10 cellular contexts compared by ENCODE assay signal in genomic region chr4:89469512-89469911, GRCh38.
DNase-seq lines count a peak whose midpoint lies in the region; ATAC-seq, FAIRE-seq and TF ChIP-seq lines count a peak whose summit lies in the region.
"Had no signal": no experiment of that assay in that cellular context is flagged by ENCODE, and none has a peak within 500 bp of the region (broad histone marks: within the 10 kb centered on the region; RNA-seq: fewer than 3 reads in every experiment).

No MANE protein-coding gene starts in this region.

- H3K4me3 ChIP-seq in naive thymus-derived CD4-positive, alpha-beta T cell (ENCODE audit: low read length) = no peak overlapping the region
- no peak overlapping the region for H3K4me3 ChIP-seq in HepG2 (replicated peaks in 1 of 3; ENCODE audit: insufficient read depth in 1 of 3, low read depth in 2 of 3, low read length in 3 of 3)

- in situ Hi-C loops in HepG2 (cut with HindIII; ENCODE audit: extremely low pct_ligation_motif_present, low pct_unique_long_range_greater_than_20kb) = no loop called here

- H3K36me3 ChIP-seq in naive thymus-derived CD4-positive, alpha-beta T cell (ENCODE audit: control insufficient read depth in 2 of 3, insufficient read depth in 3 of 3, low read length in 3 of 3) = no peaks in the 10 kb centered on the region
- H3K36me3 ChIP-seq in HepG2 (replicated peaks in 1 of 2; ENCODE audit: control insufficient read depth in 1 of 2, insufficient read depth in 2 of 2, low read length in 2 of 2) = no peaks in the 10 kb centered on the region
- H3K36me3 ChIP-seq: upper lobe of left lung had no signal

- CTCF ChIA-PET in activated CD8-positive, alpha-beta T cell treated with anti-CD3 and anti-CD28 coated beads for 36 hours (lab: Charles Lee) = interaction anchor here (1.0 kb wide), 1 partner anchor 13 kb away, joined by 3 read pairs; no protein-coding TSS in a partner anchor
- CTCF ChIA-PET in naive thymus-derived CD4-positive, alpha-beta T cell (lab: Charles Lee) = interaction anchor here (1.1 kb wide), 1 partner anchor 9 kb away, joined by 4 read pairs; no protein-coding TSS in a partner anchor
- CTCF ChIA-PET in HepG2 (lab: Yijun Ruan, JAX; ENCODE audit: low intra/inter-chr PET ratio, low total read pairs) = no interaction called here

- no peaks in the 10 kb centered on the region for H3K36me3 Mint-ChIP-seq in activated CD8-positive, alpha-beta T cell treated with anti-CD3 and anti-CD28 coated beads for 36 hours (ENCODE audit: low read depth)
- H3K36me3 Mint-ChIP-seq in naive thymus-derived CD4-positive, alpha-beta T cell = peaks cover 0 to 7% (median 0%) of the 10 kb centered on the region in 5 donors

- TF ChIP-seq EP300 in HepG2 (IDR thresholded peaks at IDR 0.05; ENCODE audit: low read depth in 2 of 2, low read length in 2 of 2) = no peak
- TF ChIP-seq EP300 in HepG2 (CRISPR knock-in tag; IDR thresholded peaks at IDR 0.05; ENCODE audit: borderline replicate concordance) = no peak

- peaks cover 27% of the 10 kb centered on the region for H3K4me1 Mint-ChIP-seq in activated CD8-positive, alpha-beta T cell treated with anti-CD3 and anti-CD28 coated beads for 36 hours (ENCODE audit: low read depth)
- peaks cover 11 to 28% (median 23%) of the 10 kb centered on the region in 7 donors for H3K4me1 Mint-ChIP-seq in naive thymus-derived CD4-positive, alpha-beta T cell

- H2AFZ ChIP-seq in HepG2 (ENCODE audit: low read length) = no peak overlapping the region

- intact Hi-C loops in activated CD8-positive, alpha-beta T cell treated with anti-CD3 and anti-CD28 coated beads for 36 hours (cut with micrococcal nuclease) = no loop called here
- intact Hi-C loops in naive thymus-derived CD4-positive, alpha-beta T cell (cut with micrococcal nuclease) = loop anchor here in 1 of 2 donors (2.0 kb wide), 1 partner anchor 15 kb away; no protein-coding TSS in a partner anchor
- intact Hi-C loops in HepG2 (cut with micrococcal nuclease; ENCODE audit: unreplicated experiment) = no loop called here

- H3K4me1 ChIP-seq in naive thymus-derived CD4-positive, alpha-beta T cell (ENCODE audit: control insufficient read depth in 2 of 2, insufficient read depth in 2 of 2, low read length in 2 of 2) = peaks cover 0 to 7% of the 10 kb centered on the region in 2 donors
- H3K4me1 ChIP-seq in HepG2 (ENCODE audit: insufficient read depth, low read length) = no peaks in the 10 kb centered on the region

- H3K9ac ChIP-seq in HepG2 (ENCODE audit: insufficient read depth, low read depth, low read length) = no peak overlapping the region

- ATAC-seq in GM18909 (IDR thresholded peaks at IDR 0.05; ENCODE audit: poor library complexity, unreplicated experiment) (peak; percentile 11), HG03064 (IDR thresholded peaks at IDR 0.05; ENCODE audit: low read depth, unreplicated experiment) (peak; percentile 27), HepG2 (no peak)
- no peak for ATAC-seq in activated CD8-positive, alpha-beta T cell treated with anti-CD3 and anti-CD28 coated beads for 36 hours
- ATAC-seq in naive thymus-derived CD4-positive, alpha-beta T cell = no peak

- H3K79me2 ChIP-seq in HepG2 (ENCODE audit: insufficient read depth, low read length) = no peaks in the 10 kb centered on the region

- no peak for FAIRE-seq in HepG2 (lab: Jason Lieb, UNC)

- H3K27me3 Mint-ChIP-seq in activated CD8-positive, alpha-beta T cell treated with anti-CD3 and anti-CD28 coated beads for 36 hours = no peaks in the 10 kb centered on the region
- no peaks in the 10 kb centered on the region for H3K27me3 Mint-ChIP-seq in naive thymus-derived CD4-positive, alpha-beta T cell

- POLR2A ChIA-PET in activated CD8-positive, alpha-beta T cell treated with anti-CD3 and anti-CD28 coated beads for 36 hours (lab: Charles Lee) = no interaction called here
- POLR2A ChIA-PET in naive thymus-derived CD4-positive, alpha-beta T cell (lab: Charles Lee) = interaction anchor here (0.6 to 0.7 kb wide), 2 partner anchors 172 to 194 kb away, joined by 3 read pairs; no protein-coding TSS in a partner anchor
- POLR2A ChIA-PET in HepG2 (lab: Yijun Ruan, JAX) = no interaction called here

- H3K9me3 ChIP-seq in naive thymus-derived CD4-positive, alpha-beta T cell (ENCODE audit: control insufficient read depth in 2 of 3, low read length in 3 of 3) = no peaks in the 10 kb centered on the region
- H3K9me3 ChIP-seq in HepG2 (ENCODE audit: low read length) = no peaks in the 10 kb centered on the region
- H3K9me3 ChIP-seq: upper lobe of left lung had no signal

- peak overlapping the region; percentile 87 for H3K27ac Mint-ChIP-seq in activated CD8-positive, alpha-beta T cell treated with anti-CD3 and anti-CD28 coated beads for 36 hours
- peak overlapping the region; percentile 7 to 82 (median 58) for H3K27ac Mint-ChIP-seq in naive thymus-derived CD4-positive, alpha-beta T cell

- H3K4me3 Mint-ChIP-seq in activated CD8-positive, alpha-beta T cell treated with anti-CD3 and anti-CD28 coated beads for 36 hours = peak overlapping the region; percentile 62
- peak overlapping the region in 7 of 10 donors; percentile 19 to 74 (median 66) for H3K4me3 Mint-ChIP-seq in naive thymus-derived CD4-positive, alpha-beta T cell

- TF ChIP-seq CTCF in activated CD8-positive, alpha-beta T cell treated with anti-CD3 and anti-CD28 coated beads for 36 hours (IDR thresholded peaks at IDR 0.05) = no peak
- no peak for TF ChIP-seq CTCF in HepG2 (CRISPR knock-in tag; IDR thresholded peaks at IDR 0.05)

- no peaks in the 10 kb centered on the region for H3K9me3 Mint-ChIP-seq in activated CD8-positive, alpha-beta T cell treated with anti-CD3 and anti-CD28 coated beads for 36 hours
- no peaks in the 10 kb centered on the region for H3K9me3 Mint-ChIP-seq in naive thymus-derived CD4-positive, alpha-beta T cell

- no peak overlapping the region for H3K27ac ChIP-seq in naive thymus-derived CD4-positive, alpha-beta T cell (ENCODE audit: low read depth, low read length)
- no peak overlapping the region for H3K27ac ChIP-seq in HepG2 (ENCODE audit: extremely low read length, insufficient read depth, low read length)

- no peak overlapping the region for H3K4me2 ChIP-seq in HepG2 (ENCODE audit: low read depth, low read length)

- H4K20me1 ChIP-seq in HepG2 (ENCODE audit: insufficient read depth, low read length) = no peaks in the 10 kb centered on the region

- no peak for TF ChIP-seq RAD21 in HepG2 (CRISPR knock-in tag; IDR thresholded peaks at IDR 0.05)

- TF ChIP-seq POLR2A in HepG2 (IDR thresholded peaks at IDR 0.05; ENCODE audit: insufficient read depth in 1 of 2, low read depth in 2 of 2, low read length in 2 of 2) = no peak

- no TSS peak for BruUV-seq in HepG2 (replicated peaks; lab: Mats Ljungman, UMichigan)

- no peak for DNase-seq in activated CD8-positive, alpha-beta T cell treated with anti-CD3 and anti-CD28 coated beads for 36 hours
- DNase-seq in naive thymus-derived CD4-positive, alpha-beta T cell = no peak
- DNase-seq in HepG2 (ENCODE audit: low spot score) (no peak), NCI-H1694 (lab: John Stamatoyannopoulos, UW) (no peak)
- no peak for DNase-seq in stimulated activated CD4-positive, alpha-beta T cell treated with anti-CD3 and anti-CD28 coated beads, Interleukin-12 subunit alpha, Interleukin-12 subunit beta, amount 100 ng/mL, for 4 hours
- DNase-seq: midbrain, NCI-H1436, upper lobe of left lung had no signal

- no peaks in the 10 kb centered on the region for H3K27me3 ChIP-seq in naive thymus-derived CD4-positive, alpha-beta T cell (ENCODE audit: control insufficient read depth in 2 of 2, insufficient read depth in 2 of 2, low read length in 2 of 2)
- H3K27me3 ChIP-seq in HepG2 (ENCODE audit: control insufficient read depth in 1 of 2, insufficient read depth in 2 of 2, low read length in 2 of 2) = no peaks in the 10 kb centered on the region
- H3K27me3 ChIP-seq: upper lobe of left lung had no signal

TF ChIP-seq in HepG2, 621 proteins besides CTCF, POLR2A, EP300 and RAD21 (continues in another document):
- TF ChIP-seq LCORL (IDR thresholded peaks at IDR 0.05) (no peak), LCORL (CRISPR knock-in tag; IDR thresholded peaks at IDR 0.05) (no peak), ATF1 (CRISPR knock-in tag; IDR thresholded peaks at IDR 0.05) (no peak), TBX2 (CRISPR knock-in tag; IDR thresholded peaks at IDR 0.05; ENCODE audit: borderline replicate concordance) (no peak), SETDB1 (CRISPR knock-in tag; IDR thresholded peaks at IDR 0.05; ENCODE audit: borderline replicate concordance) (no peak), FOXO1 (CRISPR knock-in tag; IDR thresholded peaks at IDR 0.05) (no peak), DMAP1 (CRISPR knock-in tag; IDR thresholded peaks at IDR 0.05) (no peak), ZNF468 (CRISPR knock-in tag; IDR thresholded peaks at IDR 0.05) (no peak), GFI1 (CRISPR knock-in tag; IDR thresholded peaks at IDR 0.05; ENCODE audit: borderline replicate concordance) (no peak), FIP1L1 (IDR thresholded peaks at IDR 0.05; ENCODE audit: borderline replicate concordance, insufficient read depth, low read depth, low read length) (no peak), HDAC1 (CRISPR knock-in tag; IDR thresholded peaks at IDR 0.05) (no peak), E2F5 (CRISPR knock-in tag; conservative IDR thresholded peaks at IDR 0.05) (no peak), ZNF547 (CRISPR knock-in tag; IDR thresholded peaks at IDR 0.05) (no peak), ZNF256 (CRISPR knock-in tag; conservative IDR thresholded peaks at IDR 0.05) (no peak), MBD4 (IDR thresholded peaks at IDR 0.05; ENCODE audit: borderline replicate concordance, low read length) (no peak)
- TF ChIP-seq, protein P1, sequence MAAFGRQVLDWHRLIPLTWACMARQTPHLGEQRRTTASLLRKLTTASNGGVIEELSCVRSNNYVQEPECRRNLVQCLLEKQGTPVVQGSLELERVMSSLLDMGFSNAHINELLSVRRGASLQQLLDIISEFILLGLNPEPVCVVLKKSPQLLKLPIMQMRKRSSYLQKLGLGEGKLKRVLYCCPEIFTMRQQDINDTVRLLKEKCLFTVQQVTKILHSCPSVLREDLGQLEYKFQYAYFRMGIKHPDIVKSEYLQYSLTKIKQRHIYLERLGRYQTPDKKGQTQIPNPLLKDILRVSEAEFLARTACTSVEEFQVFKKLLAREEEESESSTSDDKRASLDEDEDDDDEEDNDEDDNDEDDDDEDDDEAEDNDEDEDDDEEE (CRISPR knock-in tag; IDR thresholded peaks at IDR 0.05) = no peak

Comparison
In these comparisons a context has a peak if more than half of its experiments do, and no peak if none do; other contexts are left out.
1. ATAC-seq: peak in GM18909 (single experiment) and HG03064 (single experiment); none in activated CD8-positive, alpha-beta T cell treated with anti-CD3 and anti-CD28 coated beads for 36 hours (single experiment), naive thymus-derived CD4-positive, alpha-beta T cell (single experiment) and HepG2 (single experiment).